In genomic region chr20:34895465-34895864, GRCh38 we compare ENCODE assay signal across 1 cellular context.
TF ChIP-seq lines count a peak whose summit lies in the region.

No MANE protein-coding gene starts in this region.

TF ChIP-seq in IMR-90, 13 proteins besides CTCF, POLR2A, EP300 and RAD21:
- TF ChIP-seq MXI1 (IDR thresholded peaks at IDR 0.05; ENCODE audit: borderline replicate concordance, low read depth, low read length) (no peak), RCOR1 (IDR thresholded peaks at IDR 0.05; ENCODE audit: insufficient replicate concordance, low read length) (no peak), MAFK (IDR thresholded peaks at IDR 0.05; ENCODE audit: low read depth, low read length) (no peak), SMC3 (IDR thresholded peaks at IDR 0.05; ENCODE audit: low read depth, low read length) (no peak), BHLHE40 (IDR thresholded peaks at IDR 0.05; ENCODE audit: low read depth, low read length) (no peak), FOS (IDR thresholded peaks at IDR 0.05; ENCODE audit: low read depth, low read length) (no peak), NFE2L2 (IDR thresholded peaks at IDR 0.05; ENCODE audit: low read depth, low read length) (no peak), RFX5 (IDR thresholded peaks at IDR 0.05; ENCODE audit: low read depth, low read length) (no peak), CEBPB (IDR thresholded peaks at IDR 0.05; ENCODE audit: low read depth, low read length) (no peak), USF2 (IDR thresholded peaks at IDR 0.05; ENCODE audit: low read depth, low read length) (no peak), MAZ (IDR thresholded peaks at IDR 0.05; ENCODE audit: borderline replicate concordance, low read depth, low read length) (no peak), CHD1 (IDR thresholded peaks at IDR 0.05; ENCODE audit: low read depth, low read length) (no peak)
- TF ChIP-seq, protein P1, sequence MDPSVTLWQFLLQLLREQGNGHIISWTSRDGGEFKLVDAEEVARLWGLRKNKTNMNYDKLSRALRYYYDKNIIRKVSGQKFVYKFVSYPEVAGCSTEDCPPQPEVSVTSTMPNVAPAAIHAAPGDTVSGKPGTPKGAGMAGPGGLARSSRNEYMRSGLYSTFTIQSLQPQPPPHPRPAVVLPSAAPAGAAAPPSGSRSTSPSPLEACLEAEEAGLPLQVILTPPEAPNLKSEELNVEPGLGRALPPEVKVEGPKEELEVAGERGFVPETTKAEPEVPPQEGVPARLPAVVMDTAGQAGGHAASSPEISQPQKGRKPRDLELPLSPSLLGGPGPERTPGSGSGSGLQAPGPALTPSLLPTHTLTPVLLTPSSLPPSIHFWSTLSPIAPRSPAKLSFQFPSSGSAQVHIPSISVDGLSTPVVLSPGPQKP (IDR thresholded peaks at IDR 0.05; ENCODE audit: borderline replicate concordance, low read depth, low read length): no peak
